ENCODE assay signal across 8 cellular contexts in genomic region chr4:146522862-146523205, GRCh38. TPM values are rescaled to one million over a fixed set of nuclear protein-coding genes. Genes with fewer than 3 reads are reported as not detected.
DNase-seq lines count a peak whose midpoint lies in the region; ATAC-seq, FAIRE-seq and TF ChIP-seq lines count a peak whose summit lies in the region.

No MANE protein-coding gene starts in this region.

- H3K27ac ChIP-seq in GM23248 (no peak overlapping the region; the same call in 1 of the 2 replicates), Karpas-422 (ENCODE audit: low read length) (no peak overlapping the region), breast epithelium (peak overlapping the region; percentile 85 to 86), aorta (ENCODE audit: low read depth in 1 of 2, low read length in 2 of 2) (no peak overlapping the region)

- 3 to 4% methylated on average over 7 of the region's 7 CpGs for WGBS in GM23248 (ENCODE audit: low coverage in 1 of 2, low lambda C conversion rate in 2 of 2, missing lambda C conversion rate in 2 of 2), 2 experiments
- 0% methylated on average over 7 of the region's 7 CpGs for WGBS in lower leg skin, 2 donors
- 0 to 1% methylated on average over 7 of the region's 7 CpGs for WGBS in aorta, 2 donors

- H3K36me3 ChIP-seq in GM23248 (ENCODE audit: low read depth) (no peaks in the 10 kb centered on the region), Karpas-422 (ENCODE audit: insufficient read depth, low read length) (no peaks in the 10 kb centered on the region), breast epithelium (no peaks in the 10 kb centered on the region), aorta (ENCODE audit: control insufficient read depth in 1 of 2, insufficient read depth in 2 of 2, low read length in 1 of 2) (no peaks in the 10 kb centered on the region)

- H3K4me2 ChIP-seq in GM23248 (ENCODE audit: unreplicated experiment) (peak overlapping the region; percentile 98), Karpas-422 (ENCODE audit: low read depth, low read length, poor library complexity, severe bottlenecking) (peak overlapping the region; percentile 78)

- H3K79me2 ChIP-seq in GM23248 (ENCODE audit: insufficient read depth): peaks cover 37% of the 10 kb centered on the region
- peaks cover 22% of the 10 kb centered on the region; the same call in 1 of the 2 replicates for H3K79me2 ChIP-seq in Karpas-422 (ENCODE audit: low read length)

- in situ Hi-C loops in GM23248 (cut with MboI): no loop called here

- peak overlapping the region; percentile 94 for H3K9ac ChIP-seq in GM23248
- peak overlapping the region; percentile 87 for H3K9ac ChIP-seq in Karpas-422 (ENCODE audit: low read length)

- no peak for TF ChIP-seq CTCF in breast epithelium (IDR thresholded peaks at IDR 0.05)
- TF ChIP-seq CTCF in lower leg skin (IDR thresholded peaks at IDR 0.05): no peak

- DNase-seq in GM12892 (ENCODE audit: insufficient read length) (no peak), GM23248 (peak; percentile 42), Karpas-422 (peak; percentile 52), breast epithelium (ENCODE audit: low spot score in 2 of 2) (no peak), lower leg skin (ENCODE audit: low spot score in 2 of 2) (no peak), aorta (no peak), OCI-M2 (lab: John Stamatoyannopoulos, UW; ENCODE audit: unreplicated experiment) (no peak)
- DNase-seq in effector CD8-positive, alpha-beta T cell (lab: John Stamatoyannopoulos, UW): no peak

- H3K9me3 ChIP-seq in GM23248 (ENCODE audit: low read depth): no peaks in the 10 kb centered on the region
- no peaks in the 10 kb centered on the region for H3K9me3 ChIP-seq in Karpas-422 (ENCODE audit: low read length)
- no peaks in the 10 kb centered on the region for H3K9me3 ChIP-seq in breast epithelium
- no peaks in the 10 kb centered on the region for H3K9me3 ChIP-seq in aorta (ENCODE audit: control insufficient read depth, low read length)

- ATAC-seq in aorta (ENCODE audit: low FRiP score): no peak

- H3K4me3 ChIP-seq in GM23248 (peak overlapping the region; percentile 99), Karpas-422 (ENCODE audit: low read length) (peak overlapping the region; percentile 92), breast epithelium (peak overlapping the region; percentile 74 to 90 (median 88)), lower leg skin (ENCODE audit: low read depth, poor library complexity, severe bottlenecking) (peak overlapping the region; percentile 56), aorta (ENCODE audit: low read length in 2 of 2) (peak overlapping the region; percentile 8 to 99)

- H3K4me1 ChIP-seq in GM23248 (ENCODE audit: insufficient read depth) (peaks cover 21% of the 10 kb centered on the region), Karpas-422 (ENCODE audit: low read length) (peaks cover 24% of the 10 kb centered on the region), breast epithelium (peaks cover 0 to 6% of the 10 kb centered on the region in 2 donors), aorta (ENCODE audit: control insufficient read depth in 1 of 2, insufficient read depth in 2 of 2, low read length in 2 of 2) (no peaks in the 10 kb centered on the region)

- H3F3A ChIP-seq in GM23248 (ENCODE audit: insufficient read depth): 0 out of 2 replicates have a peak, but pooled peaks cover 7% of the 10 kb centered on the region

- peak; percentile 66 for FAIRE-seq in GM12892 (lab: Jason Lieb, UNC)

- no peaks in the 10 kb centered on the region for H3K9me2 ChIP-seq in GM23248 (ENCODE audit: insufficient read depth)
- H3K9me2 ChIP-seq in Karpas-422 (replicated peaks; ENCODE audit: insufficient read depth, low read length): no peaks in the 10 kb centered on the region

- intact Hi-C loops in breast epithelium (cut with DNase I; ENCODE audit: low total_unique reads) (no loop called here), lower leg skin (cut with DNase I; ENCODE audit: low total_unique reads) (no loop called here), aorta (cut with DNase I) (loop anchor here in 1 of 2 donors (5.0 kb wide), 1 partner anchor 586 kb away; the partner anchor contains the start of gene ZNF827)

- H3K27me3 ChIP-seq in GM23248 (replicated peaks; ENCODE audit: insufficient read depth) (no peaks in the 10 kb centered on the region), Karpas-422 (ENCODE audit: low read length) (no peaks in the 10 kb centered on the region), breast epithelium (no peaks in the 10 kb centered on the region), aorta (ENCODE audit: control insufficient read depth in 1 of 2, insufficient read depth in 2 of 2, low read length in 1 of 2) (no peaks in the 10 kb centered on the region)

- H2AFZ ChIP-seq in GM23248: peak overlapping the region; percentile 100
- H2AFZ ChIP-seq in Karpas-422 (ENCODE audit: low read length): peak overlapping the region; percentile 100

- no peaks in the 10 kb centered on the region for H4K20me1 ChIP-seq in GM23248 (ENCODE audit: insufficient read depth)
- peaks cover 13% of the 10 kb centered on the region; the same call in 1 of the 2 replicates for H4K20me1 ChIP-seq in Karpas-422 (ENCODE audit: insufficient read depth, low read depth, low read length)

- no peak for TF ChIP-seq POLR2A in GM12892 (IDR thresholded peaks at IDR 0.05; ENCODE audit: low read depth, low read length)
- TF ChIP-seq POLR2A in breast epithelium (IDR thresholded peaks at IDR 0.05): no peak
- TF ChIP-seq POLR2A in lower leg skin (IDR thresholded peaks at IDR 0.05): no peak

RNA-seq across cellular contexts. Expression of gene SLC10A7, which starts 1.1 kb away (rescaled TPM):
- 9.1 TPM for polyA plus RNA-seq in GM12892 (2012; ENCODE audit: missing spikeins)
- total RNA-seq in GM23248 (2014; rRNA removed; shearing (Covaris generic)): 8.1 and 11.3 TPM in 2 replicates
- polyA plus RNA-seq in GM23248 (2016; fragmentation: Nextera tagmentation; extraction: Ambion mirVana): 4.5 and 5.0 TPM in 2 replicates
- total RNA-seq in Karpas-422 (2014; rRNA removed; shearing (Covaris generic); ENCODE audit: low replicate concordance): 17.0 and 26.6 TPM in 2 replicates
- 10 to 100 TPM; 11.7 to 25.8 (median 17.0) TPM for total RNA-seq in breast epithelium
- 10 to 100 TPM in 2 of 4 donors, 1 to 10 TPM in 2; 5.5 to 11.0 (median 8.8) TPM for total RNA-seq in lower leg skin
- total RNA-seq in aorta: 10 to 100 TPM; 14.6 to 18.8 TPM
- 1 to 10 TPM; 3.3 to 6.0 TPM for polyA plus RNA-seq in aorta

Comparison
In these comparisons a context has a peak if more than half of its experiments do, and no peak if none do; other contexts are left out.
1. DNase-seq: peak in GM23248 (single experiment) and Karpas-422 (single experiment); none in GM12892 (single experiment), breast epithelium (0 of 2), lower leg skin (0 of 2), aorta (0 of 2), effector CD8-positive, alpha-beta T cell (single experiment) and OCI-M2 (single experiment).
2. H3K27ac ChIP-seq: peak in breast epithelium (2 of 2); none in GM23248 (single experiment), Karpas-422 (single experiment) and aorta (0 of 2).
3. Peak in every context shown above with its lines, with median percentiles within 50 percentile points of each other: H3K4me3 ChIP-seq.